In the genomic region with DNA sequence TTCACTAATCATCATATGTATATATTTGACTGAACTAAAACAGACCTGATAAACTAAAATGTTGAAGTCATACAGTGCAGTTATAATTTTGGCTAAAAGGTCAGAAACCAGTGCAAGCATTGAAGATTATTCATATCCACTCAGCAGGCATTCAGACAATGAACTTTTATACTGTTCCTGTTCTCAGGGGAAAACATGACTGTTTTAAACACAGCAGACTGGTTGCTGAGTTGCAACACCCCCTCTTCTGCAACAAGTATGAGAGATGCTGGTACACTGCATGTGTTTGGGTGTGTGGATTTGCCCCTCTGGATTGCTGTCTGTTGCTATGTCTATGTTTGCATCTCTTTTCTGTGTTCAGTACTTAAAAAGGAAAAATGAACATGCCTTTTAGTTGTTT, we compare ENCODE assay signal across 28 cellular contexts.
DNase-seq lines count a peak whose midpoint lies in the region; ATAC-seq and TF ChIP-seq lines count a peak whose summit lies in the region.
"Had no signal": no experiment of that assay in that cellular context is flagged by ENCODE, and none has a peak within 500 bp of the region (broad histone marks: within the 10 kb centered on the region; RNA-seq: fewer than 3 reads in every experiment).

No MANE protein-coding gene starts in this region.

- H3K27me3 ChIP-seq in A673 (replicated peaks; ENCODE audit: insufficient read depth, low read depth, low read length, poor library complexity) = no peaks in the 10 kb centered on the region
- H3K27me3 ChIP-seq: esophagus muscularis mucosa, heart right ventricle, testis, uterus had no signal

- no peaks in the 10 kb centered on the region for H3K4me1 ChIP-seq in A673 (ENCODE audit: insufficient read depth, low read length, poor library complexity, severe bottlenecking)
- H3K4me1 ChIP-seq in HEK293 (ENCODE audit: control insufficient read depth, insufficient read depth, low read length) = no peaks in the 10 kb centered on the region
- H3K4me1 ChIP-seq: esophagus muscularis mucosa, heart right ventricle, testis, uterus had no signal

- POLR2A ChIA-PET in A673 (lab: Charles Lee; ENCODE audit: low non-redundant PET) (no interaction called here), HEK293 (lab: Yijun Ruan, JAX) (no interaction called here)

- no peak for TF ChIP-seq CTCF in A673 (conservative IDR thresholded peaks at IDR 0.05; ENCODE audit: low read depth, low read length)
- TF ChIP-seq CTCF in HEK293 (tag by site-specific recombination; IDR thresholded peaks at IDR 0.05) = no peak
- TF ChIP-seq CTCF in cardiac fibroblast (IDR thresholded peaks at IDR 0.05; ENCODE audit: low read depth, low read length) = no peak

- H3K9me3 ChIP-seq in A673 (ENCODE audit: low read depth, low read length, poor library complexity, severe bottlenecking) (no peaks in the 10 kb centered on the region), HEK293 (ENCODE audit: control insufficient read depth, insufficient read depth, low read depth, low read length) (no peaks in the 10 kb centered on the region)
- H3K9me3 ChIP-seq: esophagus muscularis mucosa, heart right ventricle, testis, uterus had no signal

- H3K36me3 ChIP-seq in A673 (ENCODE audit: insufficient read depth, low read length, poor library complexity, severe bottlenecking) (no peaks in the 10 kb centered on the region), HEK293 (ENCODE audit: control insufficient read depth in 2 of 2, insufficient read depth in 1 of 2, low read length in 2 of 2) (no peaks in the 10 kb centered on the region)
- H3K36me3 ChIP-seq: esophagus muscularis mucosa, heart right ventricle, uterus had no signal

- ATAC-seq in GM18868 (IDR thresholded peaks at IDR 0.05; ENCODE audit: unreplicated experiment) = no peak
- ATAC-seq in GM18517 (IDR thresholded peaks at IDR 0.05; ENCODE audit: unreplicated experiment) = no peak
- no peak for ATAC-seq in HG02885 (IDR thresholded peaks at IDR 0.05; ENCODE audit: poor library complexity, unreplicated experiment)
- ATAC-seq: activated CD8-positive, alpha-beta T cell treated with anti-CD3 and anti-CD28 coated beads for 36 hours; PC-3; Right ventricle myocardium inferior; stimulated activated naive B cell treated with anti-CD40 and anti-IgM and Interleukin-4, amounts not matched to agents 10 μg/mL and 1 μg/mL and 100 μg/mL, for 72 hours had no signal

- H3K4me3 ChIP-seq in A673 (ENCODE audit: low read depth, low read length, poor library complexity, severe bottlenecking) (no peak overlapping the region), HEK293 (ENCODE audit: low read depth, low read length) (no peak overlapping the region), cardiac fibroblast (replicated peaks in 1 of 2; ENCODE audit: low read depth in 2 of 2, low read length in 2 of 2) (no peak overlapping the region)
- H3K4me3 ChIP-seq: esophagus muscularis mucosa, heart right ventricle, testis, uterus had no signal

- intact Hi-C loops in A673 (cut with micrococcal nuclease; ENCODE audit: unreplicated experiment) = no loop called here

- no TSS peak for BruUV-seq in A673 (replicated peaks; lab: Mats Ljungman, UMichigan)

- H3K27ac ChIP-seq in A673 (ENCODE audit: low read depth, low read length, poor library complexity, severe bottlenecking) (no peak overlapping the region), HEK293 (ENCODE audit: extremely low read depth, low read depth, low read length) (no peak overlapping the region)
- H3K27ac ChIP-seq: esophagus muscularis mucosa, heart right ventricle, testis, uterus had no signal

- DNase-seq in A673 (ENCODE audit: low spot score) (peak; percentile 19), cardiac fibroblast (ENCODE audit: low read depth in 2 of 2) (peak; percentile 60 to 83), iris pigment epithelial cell (ENCODE audit: low read depth) (peak; percentile 53)
- no peak for DNase-seq in stimulated activated CD4-positive, alpha-beta T cell treated with anti-CD3 and anti-CD28 coated beads, Interleukin-4, amount 100 ng/mL, for 24 hours
- DNase-seq: activated CD8-positive, alpha-beta T cell treated with anti-CD3 and anti-CD28 coated beads for 36 hours; activated gamma-delta T cell; activated T-cell treated with anti-CD3 and anti-CD28 coated beads, Interleukin-2, amount 50 U/mL, for 1 hour; C1 segment of cervical spinal cord; cortex of kidney; DMS79 treated with DMSO at 0.1 percent for 48 hours; endodermal cell; H7; heart right ventricle; left cardiac atrium; mesendoderm; NCI-H2081 treated with DMSO at 0.1 percent for 48 hours; NCI-H446 treated with DMSO at 0.1 percent for 48 hours; PC-3; small intestine; stimulated activated naive B cell treated with anti-CD40 and anti-IgM and Interleukin-4, amounts not matched to agents 10 μg/mL and 1 μg/mL and 100 μg/mL, for 72 hours; testis; uterus had no signal

- CTCF ChIA-PET in A673 (lab: Charles Lee) = no interaction called here
- CTCF ChIA-PET in HEK293 (lab: Yijun Ruan, JAX) = no interaction called here

TF ChIP-seq in HEK293, 187 proteins besides CTCF, POLR2A, EP300 and RAD21:
- no peak for TF ChIP-seq ZNF133 (tag by site-specific recombination; IDR thresholded peaks at IDR 0.05)
- TF ChIP-seq HOXA7 (CRISPR knock-in tag; IDR thresholded peaks at IDR 0.05; ENCODE audit: borderline replicate concordance) = no peak
- TF ChIP-seq SCRT1 (tag by site-specific recombination; IDR thresholded peaks at IDR 0.05; ENCODE audit: borderline replicate concordance) = 0 out of 2 replicates have a peak, but pooled peaks have one; percentile 31
- peak; percentile 75 for TF ChIP-seq SCRT2 (tag by site-specific recombination; IDR thresholded peaks at IDR 0.05)
